11 cellular contexts compared by ENCODE assay signal in genomic region chr15:63190993-63191392, GRCh38. TPM values are rescaled to one million over a fixed set of nuclear protein-coding genes. Genes with fewer than 3 reads are reported as not detected.
DNase-seq lines count a peak whose midpoint lies in the region; ATAC-seq, FAIRE-seq and TF ChIP-seq lines count a peak whose summit lies in the region.
"Had no signal": no experiment of that assay in that cellular context is flagged by ENCODE, and none has a peak within 500 bp of the region (broad histone marks: within the 10 kb centered on the region; RNA-seq: fewer than 3 reads in every experiment).

No MANE protein-coding gene starts in this region.

- H3K4me1 Mint-ChIP-seq in HFFc6 (ENCODE audit: low read depth) (peaks cover 78% of the 10 kb centered on the region), brain (peaks cover 77% of the 10 kb centered on the region)

- H3K27ac Mint-ChIP-seq in HFFc6 (peak overlapping the region; percentile 65; the same call in 1 of the 2 replicates), brain (peak overlapping the region; percentile 88 to 99 (median 96))

- POLR2A ChIA-PET in A549 (lab: Yijun Ruan, JAX) = interaction anchor here (0.9 to 1.6 kb wide), 2 partner anchors 33 to 86 kb away, joined by 3 to 5 read pairs; partner anchors contain the start of genes APH1B and RPS27L

- H3K36me3 Mint-ChIP-seq in HFFc6 (ENCODE audit: low read depth) (peaks cover 5% of the 10 kb centered on the region), brain (no peaks in the 10 kb centered on the region)

- CTCF ChIA-PET in A549 (lab: Yijun Ruan, JAX) = interaction anchor here (0.9 to 1.5 kb wide), 4 partner anchors 14 to 264 kb away, joined by 3 to 5 read pairs (median 4); no protein-coding TSS in a partner anchor

- H3K4me3 Mint-ChIP-seq in HFFc6 (peak overlapping the region; percentile 90), brain (peak overlapping the region; percentile 91 to 96 (median 94))

- no peak for FAIRE-seq in A549 (lab: Jason Lieb, UNC)
- FAIRE-seq: islet of Langerhans had no signal

- H3K27ac ChIP-seq in A549 (no peak overlapping the region), mucosa of rectum (ENCODE audit: low read depth in 2 of 2, low read length in 2 of 2) (peak overlapping the region; percentile 78 to 84)

- H3K4me1 ChIP-seq in A549 = peaks cover 34% of the 10 kb centered on the region
- peaks cover 17 to 29% of the 10 kb centered on the region in 2 donors for H3K4me1 ChIP-seq in mucosa of rectum (ENCODE audit: control insufficient read depth in 2 of 2, insufficient read depth in 2 of 2, low read length in 2 of 2)

- TF ChIP-seq POLR2A in A549 (IDR thresholded peaks at IDR 0.05; ENCODE audit: low read length) = no peak

- H3K4me3 ChIP-seq in A549 (peak overlapping the region; percentile 68; the same call in 1 of the 3 replicates), mucosa of rectum (ENCODE audit: low read length in 2 of 2) (peak overlapping the region; percentile 87 to 90)

- H3K27me3 Mint-ChIP-seq in HFFc6 (ENCODE audit: insufficient read depth) = peaks cover 2% of the 10 kb centered on the region
- H3K27me3 Mint-ChIP-seq in brain = peaks cover 19% of the 10 kb centered on the region

- no peak for ATAC-seq in A549

- H3K27me3 ChIP-seq in mucosa of rectum (ENCODE audit: control insufficient read depth in 2 of 2, insufficient read depth in 2 of 2, low read length in 2 of 2) = no peaks in the 10 kb centered on the region

- no peak for TF ChIP-seq RAD21 in A549 (conservative IDR thresholded peaks at IDR 0.05 in 1 of 2, IDR thresholded peaks at IDR 0.05 in 1 of 2)

- no peaks in the 10 kb centered on the region for H3K36me3 ChIP-seq in mucosa of rectum (ENCODE audit: control insufficient read depth in 2 of 2, insufficient read depth in 2 of 2, low read length in 2 of 2)

- no peaks in the 10 kb centered on the region for H3K9me3 ChIP-seq in A549
- H3K9me3 ChIP-seq in mucosa of rectum (ENCODE audit: control insufficient read depth in 2 of 2, low read length in 2 of 2) = no peaks in the 10 kb centered on the region

- WGBS in A549 (ENCODE audit: missing lambda C conversion rate) = 76% methylated on average over 2 of the region's 2 CpGs

- TF ChIP-seq CTCF in A549 (IDR thresholded peaks at IDR 0.05) = no peak
- TF ChIP-seq CTCF in HFFc6 (IDR thresholded peaks at IDR 0.05) = no peak
- no peak for TF ChIP-seq CTCF in brain (conservative IDR thresholded peaks at IDR 0.05)

- H3K9me3 Mint-ChIP-seq in HFFc6 (no peaks in the 10 kb centered on the region), brain (no peaks in the 10 kb centered on the region)

- DNase-seq in A549 (ENCODE audit: low read depth in 1 of 2, low spot score in 1 of 2) = no peak
- DNase-seq in HFFc6 = no peak
- no peak for DNase-seq in GM19238 (ENCODE audit: insufficient read length, low spot score)
- DNase-seq in medulla oblongata (ENCODE audit: extremely low spot score) = no peak
- no peak for DNase-seq in stimulated activated naive CD4-positive, alpha-beta T cell treated with Interleukin-2 at 50 U/mL for 16 hours (lab: John Stamatoyannopoulos, UW)
- DNase-seq in NCI-H1105 treated with DMSO at 0.1 percent for 48 hours (lab: John Stamatoyannopoulos, UW) = no peak
- DNase-seq: NCI-H345; stimulated activated CD8-positive, alpha-beta memory T cell treated with anti-CD3 and anti-CD28 coated beads, Interleukin-4, amount 100 ng/mL, for 48 hours had no signal

- TF ChIP-seq EP300 in A549 (IDR thresholded peaks at IDR 0.05) = no peak

- H3K9ac ChIP-seq in mucosa of rectum (ENCODE audit: low read depth in 1 of 2, low read length in 2 of 2) = peak overlapping the region in 1 of 2 donors; percentile 78

- H3K4me2 ChIP-seq in A549 = peak overlapping the region; percentile 83

TF ChIP-seq in A549, 52 proteins besides CTCF, POLR2A, EP300 and RAD21:
- TF ChIP-seq FOXS1 (CRISPR knock-in tag; IDR thresholded peaks at IDR 0.05) = no peak
- no peak for TF ChIP-seq JUNB (IDR thresholded peaks at IDR 0.05)
- no peak for TF ChIP-seq HMGXB4 (CRISPR knock-in tag; IDR thresholded peaks at IDR 0.05; ENCODE audit: borderline replicate concordance)
- TF ChIP-seq SMC3 (IDR thresholded peaks at IDR 0.05) = no peak
- no peak for TF ChIP-seq CHD4 (IDR thresholded peaks at IDR 0.05; ENCODE audit: borderline replicate concordance)

RNA-seq across cellular contexts. Expression of gene RAB8B, which starts 1.6 kb away (rescaled TPM):
- polyA plus RNA-seq in A549 (2011; rRNA removed) = 28.8 and 41.4 TPM in 2 replicates
- 7.0 and 7.8 TPM in 2 replicates for polyA plus RNA-seq in A549 (2012; cell fraction: cytosol; rRNA removed)
- 1.2 and 2.2 TPM in 2 replicates for polyA plus RNA-seq in A549 (2012; cell fraction: nucleus; rRNA removed)
- polyA plus RNA-seq in A549 (2017; fragmentation: RNase III; extraction: RNeasy Plus Mini Kit Qiagen cat#74134 plus additional on column Dnase treatment) = 19.5 to 22.2 TPM (median 21.5 TPM) in 3 replicates
- 13.6 and 14.7 TPM in 2 replicates for polyA minus RNA-seq in A549 (2011; rRNA and poly(A)+ RNA removed)
- total RNA-seq in HFFc6 (2021; fragmentation: NEBNext Ultra II Directional; extraction: Animal tissue kit (Norgen Biotek cat#: 25700)) = 10 to 100 TPM; 24.7 to 38.4 (median 33.2) TPM
- polyA plus RNA-seq in brain (ENCODE audit: insufficient read depth, low read depth, low replicate concordance) = 3.1 TPM

RNA-seq across cellular contexts. Expression of gene RPS27L, which starts 33.7 kb away (rescaled TPM):
- polyA plus RNA-seq in A549 (2011; rRNA removed) (742 and 748 TPM in 2 replicates), A549 (2017; fragmentation: RNase III; extraction: RNeasy Plus Mini Kit Qiagen cat#74134 plus additional on column Dnase treatment) (609 to 664 TPM (median 641 TPM) in 3 replicates), brain (ENCODE audit: insufficient read depth, low read depth, low replicate concordance) (40.2 TPM)
- polyA plus RNA-seq in A549 (2012; cell fraction: cytosol; rRNA removed) = 258 and 280 TPM in 2 replicates
- 43.1 and 51.1 TPM in 2 replicates for polyA plus RNA-seq in A549 (2012; cell fraction: nucleus; rRNA removed)
- 38.3 and 59.2 TPM in 2 replicates for polyA minus RNA-seq in A549 (2011; rRNA and poly(A)+ RNA removed)
- total RNA-seq in HFFc6 (2021; fragmentation: NEBNext Ultra II Directional; extraction: Animal tissue kit (Norgen Biotek cat#: 25700)) = 100 to 1,000 TPM; 422 to 573 (median 537) TPM

Comparison
In these comparisons a context has a peak if more than half of its experiments do, and no peak if none do; other contexts are left out.
1. H3K27ac ChIP-seq: peak in mucosa of rectum (2 of 2); none in A549 (0 of 2).